Comparison of ENCODE assay signal across 14 cellular contexts in genomic region chr20:17023811-17024210, GRCh38.
A peak's percentile ranks its signal among the peaks of the same experiment; 100 is the strongest.
DNase-seq lines count a peak whose midpoint lies in the region; ATAC-seq and TF ChIP-seq lines count a peak whose summit lies in the region.
"Had no signal": no experiment of that assay in that cellular context is flagged by ENCODE, and none has a peak within 500 bp of the region (broad histone marks: within the 10 kb centered on the region; RNA-seq: fewer than 3 reads in every experiment).

No MANE protein-coding gene starts in this region.

- H3K9me3 ChIP-seq in right atrium auricular region (no peaks in the 10 kb centered on the region), NT2/D1 (ENCODE audit: insufficient read depth, low read length) (peaks cover 19% of the 10 kb centered on the region)
- H3K9me3 ChIP-seq: ovary had no signal

- H3K36me3 Mint-ChIP-seq in naive thymus-derived CD8-positive, alpha-beta T cell = peaks cover 0 to 10% (median 0%) of the 10 kb centered on the region in 3 donors
- no peaks in the 10 kb centered on the region for H3K36me3 Mint-ChIP-seq in activated CD4-positive, alpha-beta memory T cell treated with anti-CD3 and anti-CD28 coated beads for 36 hours
- H3K36me3 Mint-ChIP-seq: activated naive CD8-positive, alpha-beta T cell; memory B cell had no signal

- H3K4me1 ChIP-seq in right atrium auricular region (no peaks in the 10 kb centered on the region), NT2/D1 (ENCODE audit: insufficient read depth, insufficient read length) (peaks cover 3% of the 10 kb centered on the region)

- H3K4me3 ChIP-seq in right atrium auricular region (no peak overlapping the region), NT2/D1 (ENCODE audit: insufficient read length, low read depth) (no peak overlapping the region)
- H3K4me3 ChIP-seq: ovary, SK-N-MC had no signal

- DNase-seq in left ventricle myocardium superior (peak; percentile 24), right atrium auricular region (ENCODE audit: low spot score) (no peak), NT2/D1 (ENCODE audit: low read depth, low spot score) (peak; percentile 30), iris pigment epithelial cell (ENCODE audit: low read depth) (peak; percentile 1), inferior parietal cortex (ENCODE audit: extremely low spot score) (no peak), GM13977 (ENCODE audit: low spot score) (no peak)
- no peak for DNase-seq in naive thymus-derived CD8-positive, alpha-beta T cell
- DNase-seq in activated CD4-positive, alpha-beta memory T cell treated with anti-CD3 and anti-CD28 coated beads for 36 hours = no peak
- DNase-seq: NK-92 treated with Interleukin-12 subunit alpha and Interleukin-12 subunit beta, amount 100 ng/mL, for 24 hours; ovary; stimulated activated CD4-positive, alpha-beta T cell treated with anti-CD3 and anti-CD28 coated beads, Interleukin-12 subunit alpha, Interleukin-12 subunit beta, amount 100 ng/mL, for 4 hours had no signal

- H3K9me3 Mint-ChIP-seq in naive thymus-derived CD8-positive, alpha-beta T cell = peaks cover 0 to 36% (median 19%) of the 10 kb centered on the region in 9 donors
- peaks cover 11% of the 10 kb centered on the region for H3K9me3 Mint-ChIP-seq in activated CD4-positive, alpha-beta memory T cell treated with anti-CD3 and anti-CD28 coated beads for 36 hours

- ATAC-seq in left ventricle myocardium superior = no peak
- ATAC-seq in naive thymus-derived CD8-positive, alpha-beta T cell = no peak

- H3K9ac ChIP-seq in NT2/D1 (ENCODE audit: insufficient read length, low read depth) = peak overlapping the region; percentile 13

- intact Hi-C loops in left ventricle myocardium superior (cut with micrococcal nuclease) = no loop called here
- intact Hi-C loops in activated CD4-positive, alpha-beta memory T cell treated with anti-CD3 and anti-CD28 coated beads for 36 hours (cut with micrococcal nuclease) = no loop called here

- no peaks in the 10 kb centered on the region for H3K4me1 Mint-ChIP-seq in naive thymus-derived CD8-positive, alpha-beta T cell
- H3K4me1 Mint-ChIP-seq in activated CD4-positive, alpha-beta memory T cell treated with anti-CD3 and anti-CD28 coated beads for 36 hours (ENCODE audit: low read depth) = no peaks in the 10 kb centered on the region
- H3K4me1 Mint-ChIP-seq: memory B cell had no signal

- no peak overlapping the region for H3K27ac ChIP-seq in right atrium auricular region
- H3K27ac ChIP-seq: ovary, SK-N-MC had no signal

- in situ Hi-C loops in GM13977 (cut with MboI; ENCODE audit: low pct_unique_long_range_greater_than_20kb, low sequenced_read_pairs, unreplicated experiment) = no loop called here

- no peaks in the 10 kb centered on the region for H3K27me3 ChIP-seq in right atrium auricular region
- H3K27me3 ChIP-seq in NT2/D1 (ENCODE audit: insufficient read depth, insufficient read length) = no peaks in the 10 kb centered on the region
- H3K27me3 ChIP-seq: ovary had no signal

- H3K27me3 Mint-ChIP-seq in naive thymus-derived CD8-positive, alpha-beta T cell = peaks cover 0 to 11% (median 2%) of the 10 kb centered on the region in 5 donors
- peaks cover 1% of the 10 kb centered on the region for H3K27me3 Mint-ChIP-seq in activated CD4-positive, alpha-beta memory T cell treated with anti-CD3 and anti-CD28 coated beads for 36 hours
- H3K27me3 Mint-ChIP-seq: memory B cell had no signal

- CTCF ChIA-PET in activated CD4-positive, alpha-beta memory T cell treated with anti-CD3 and anti-CD28 coated beads for 36 hours (lab: Charles Lee) = no interaction called here

- H3K27ac Mint-ChIP-seq in naive thymus-derived CD8-positive, alpha-beta T cell = no peak overlapping the region
- H3K27ac Mint-ChIP-seq in activated CD4-positive, alpha-beta memory T cell treated with anti-CD3 and anti-CD28 coated beads for 36 hours = no peak overlapping the region
- H3K27ac Mint-ChIP-seq: activated naive CD8-positive, alpha-beta T cell; memory B cell had no signal

- TF ChIP-seq CTCF in right atrium auricular region (IDR thresholded peaks at IDR 0.05) (no peak), GM13977 (IDR thresholded peaks at IDR 0.05; ENCODE audit: extremely low read depth, insufficient read depth, missing control alignments) (no peak)

- POLR2A ChIA-PET in naive thymus-derived CD8-positive, alpha-beta T cell (lab: Charles Lee) = no interaction called here
- POLR2A ChIA-PET in activated CD4-positive, alpha-beta memory T cell treated with anti-CD3 and anti-CD28 coated beads for 36 hours (lab: Charles Lee) = no interaction called here

- H3K36me3 ChIP-seq in right atrium auricular region (no peaks in the 10 kb centered on the region), NT2/D1 (ENCODE audit: insufficient read depth, insufficient read length, low read length) (no peaks in the 10 kb centered on the region)
- H3K36me3 ChIP-seq: ovary had no signal

- no peak overlapping the region for H3K4me3 Mint-ChIP-seq in naive thymus-derived CD8-positive, alpha-beta T cell
- H3K4me3 Mint-ChIP-seq in activated CD4-positive, alpha-beta memory T cell treated with anti-CD3 and anti-CD28 coated beads for 36 hours = no peak overlapping the region
- H3K4me3 Mint-ChIP-seq: activated naive CD8-positive, alpha-beta T cell; memory B cell had no signal

Comparison
In these comparisons a context has a peak if more than half of its experiments do, and no peak if none do; other contexts are left out.
1. DNase-seq: peak in left ventricle myocardium superior (single experiment), NT2/D1 (single experiment) and iris pigment epithelial cell (single experiment); none in right atrium auricular region (single experiment), inferior parietal cortex (single experiment), naive thymus-derived CD8-positive, alpha-beta T cell (0 of 10), activated CD4-positive, alpha-beta memory T cell treated with anti-CD3 and anti-CD28 coated beads for 36 hours (single experiment) and GM13977 (single experiment).